1 cellular context compared by ENCODE assay signal in genomic region chr20:50140339-50140859, GRCh38.
TF ChIP-seq lines count a peak whose summit lies in the region.

No MANE protein-coding gene starts in this region.

TF ChIP-seq in endothelial cell of umbilical vein, 7 proteins besides CTCF, POLR2A, EP300 and RAD21:
- TF ChIP-seq JUN (IDR thresholded peaks at IDR 0.05; ENCODE audit: borderline replicate concordance, insufficient read depth, insufficient read length, low read depth) (no peak), EZH2 (IDR thresholded peaks at IDR 0.05; ENCODE audit: borderline replicate concordance, low read depth, low read length, severe bottlenecking) (no peak), POLR2AphosphoS5 (IDR thresholded peaks at IDR 0.05; ENCODE audit: insufficient read depth, low read depth, low read length) (no peak), MAX (IDR thresholded peaks at IDR 0.05; ENCODE audit: insufficient read depth, insufficient read length) (no peak), GATA2 (IDR thresholded peaks at IDR 0.05; ENCODE audit: insufficient read depth, insufficient read length, low read depth, low read length) (no peak), MYC (IDR thresholded peaks at IDR 0.05; ENCODE audit: low read depth, low read length) (no peak), FOS (IDR thresholded peaks at IDR 0.05; ENCODE audit: borderline replicate concordance, insufficient read depth, low read length) (no peak)
